1 cellular context compared by ENCODE assay signal in genomic region chr16:85607331-85607765, GRCh38.
TF ChIP-seq lines count a peak whose summit lies in the region.

No MANE protein-coding gene starts in this region.

TF ChIP-seq in IMR-90, 13 proteins besides CTCF, POLR2A, EP300 and RAD21 (continued from another document):
- TF ChIP-seq USF2 (IDR thresholded peaks at IDR 0.05; ENCODE audit: low read depth, low read length): no peak
- TF ChIP-seq RCOR1 (IDR thresholded peaks at IDR 0.05; ENCODE audit: insufficient replicate concordance, low read length): no peak
- no peak for TF ChIP-seq NFE2L2 (IDR thresholded peaks at IDR 0.05; ENCODE audit: low read depth, low read length)
- no peak for TF ChIP-seq SMC3 (IDR thresholded peaks at IDR 0.05; ENCODE audit: low read depth, low read length)
- TF ChIP-seq MAFK (IDR thresholded peaks at IDR 0.05; ENCODE audit: low read depth, low read length): no peak
- TF ChIP-seq ELK1 (IDR thresholded peaks at IDR 0.05; ENCODE audit: borderline replicate concordance, low read depth, low read length): no peak
- no peak for TF ChIP-seq BHLHE40 (IDR thresholded peaks at IDR 0.05; ENCODE audit: low read depth, low read length)
- TF ChIP-seq MXI1 (IDR thresholded peaks at IDR 0.05; ENCODE audit: borderline replicate concordance, low read depth, low read length): no peak
